11 cellular contexts compared by ENCODE assay signal in genomic region chrX:153689654-153690465, GRCh38. TPM values are rescaled to one million over a fixed set of nuclear protein-coding genes. Genes with fewer than 3 reads are reported as not detected.
DNase-seq lines count a peak whose midpoint lies in the region; ATAC-seq and TF ChIP-seq lines count a peak whose summit lies in the region.
"Had no signal": no experiment of that assay in that cellular context is flagged by ENCODE, and none has a peak within 500 bp of the region (broad histone marks: within the 10 kb centered on the region; RNA-seq: fewer than 3 reads in every experiment).

No MANE protein-coding gene starts in this region.

- H3K9me3 ChIP-seq in esophagus (ENCODE audit: control insufficient read depth in 2 of 2, insufficient read depth in 1 of 2, low read depth in 1 of 2, low read length in 1 of 2) = no peaks in the 10 kb centered on the region

- H3K36me3 ChIP-seq in esophagus (ENCODE audit: control insufficient read depth in 2 of 2, insufficient read depth in 2 of 2, low read length in 1 of 2) = peaks cover 0 to under 1% of the 10 kb centered on the region in 2 donors

- ATAC-seq in HG03175 (IDR thresholded peaks at IDR 0.05; ENCODE audit: unreplicated experiment) = no peak
- ATAC-seq: GM12878 had no signal

- H3K9me3 Mint-ChIP-seq in osteocyte (ENCODE audit: unreplicated experiment) = no peaks in the 10 kb centered on the region

- peak overlapping the region; percentile 64 for H3K4me3 Mint-ChIP-seq in osteocyte (ENCODE audit: unreplicated experiment)

- H3K27me3 Mint-ChIP-seq in osteocyte (ENCODE audit: unreplicated experiment) = no peaks in the 10 kb centered on the region

- CTCF ChIA-PET in RWPE1 (lab: Yijun Ruan, JAX) = no interaction called here

- 48 to 71% methylated on average over 18 to 19 of the region's 19 CpGs for WGBS in esophagus, 2 donors

- peaks cover 12% of the 10 kb centered on the region for H3K4me1 Mint-ChIP-seq in osteocyte (ENCODE audit: unreplicated experiment)

- TF ChIP-seq CTCF in RWPE1 (conservative IDR thresholded peaks at IDR 0.05; ENCODE audit: low read depth) = no peak
- no peak for TF ChIP-seq CTCF in osteocyte (IDR thresholded peaks at IDR 0.05)

- H3K27ac Mint-ChIP-seq in osteocyte (ENCODE audit: unreplicated experiment) = no peak overlapping the region

- H3K36me3 Mint-ChIP-seq in osteocyte (ENCODE audit: unreplicated experiment) = no peaks in the 10 kb centered on the region

- DNase-seq in Daoy (ENCODE audit: low read depth) (peak; percentile 40), RWPE1 (ENCODE audit: low spot score) (peak; percentile 38), osteocyte (ENCODE audit: extremely low spot score, unreplicated experiment) (no peak), NCI-H510A (lab: John Stamatoyannopoulos, UW) (no peak)
- no peak for DNase-seq in stimulated activated CD4-positive, alpha-beta T cell treated with anti-CD3 and anti-CD28 coated beads, Interleukin-4, amount 100 ng/mL, for 1 hour
- no peak for DNase-seq in effector CD8-positive, alpha-beta T cell (lab: John Stamatoyannopoulos, UW)
- DNase-seq: NCI-H345 had no signal

- H3K27ac ChIP-seq in RWPE1 (peak overlapping the region; percentile 77), esophagus (ENCODE audit: low read depth in 2 of 2, low read length in 1 of 2) (peak overlapping the region in 1 of 2 donors; percentile 42)

- peaks cover 0 to 6% of the 10 kb centered on the region in 2 donors for H3K4me1 ChIP-seq in esophagus (ENCODE audit: control insufficient read depth in 2 of 2, insufficient read depth in 2 of 2, low read length in 1 of 2)

- POLR2A ChIA-PET in RWPE1 (lab: Yijun Ruan, JAX; ENCODE audit: low non-redundant PET) = no interaction called here

- peak overlapping the region; percentile 35 to 42 for H3K4me3 ChIP-seq in esophagus (ENCODE audit: low read depth in 1 of 2, low read length in 2 of 2)
- H3K4me3 ChIP-seq: GM12878 had no signal

- H3K27me3 ChIP-seq in esophagus (ENCODE audit: control insufficient read depth in 1 of 2, insufficient read depth in 2 of 2, low read length in 2 of 2) = no peaks in the 10 kb centered on the region

RNA-seq across cellular contexts. Expression of gene SLC6A8, which starts 2.1 kb away (rescaled TPM):
- total RNA-seq in Daoy (2014; rRNA removed; shearing (Covaris generic)) = 6.3 and 7.5 TPM in 2 replicates
- polyA plus RNA-seq in esophagus = 10 to 100 TPM; 33.0 to 41.4 TPM
- total RNA-seq in osteocyte = 74.1 and 77.0 TPM in 2 replicates

RNA-seq across cellular contexts. Expression of gene PNCK, which starts 16.2 kb away (rescaled TPM):
- total RNA-seq in Daoy (2014; rRNA removed; shearing (Covaris generic)) = not detected in 2 replicates
- 1 to 10 TPM; 5.0 to 6.4 TPM for polyA plus RNA-seq in esophagus
- total RNA-seq in osteocyte = 3.6 and 5.1 TPM in 2 replicates
- total RNA-seq: activated CD8-positive, alpha-beta memory T cell treated with anti-CD3 and anti-CD28 coated beads for 36 hours had no signal

RNA-seq across cellular contexts. Expression of gene BCAP31, which starts 34.3 kb away (rescaled TPM):
- total RNA-seq in Daoy (2014; rRNA removed; shearing (Covaris generic)) = 146 and 203 TPM in 2 replicates
- polyA plus RNA-seq in esophagus = 100 to 1,000 TPM in 1 of 2 donors, 10 to 100 TPM in 1; 98.8 to 185 TPM
- total RNA-seq in osteocyte = 172 and 188 TPM in 2 replicates

RNA-seq across cellular contexts. Expression of gene ABCD1, which starts 34.8 kb away (rescaled TPM):
- total RNA-seq in Daoy (2014; rRNA removed; shearing (Covaris generic)) = 4.8 and 5.0 TPM in 2 replicates
- 1 to 10 TPM; 1.8 to 2.9 TPM for polyA plus RNA-seq in esophagus
- total RNA-seq in osteocyte = 19.7 and 22.3 TPM in 2 replicates

RNA-seq across cellular contexts. Expression of gene DUSP9, which starts 42.9 kb away (rescaled TPM):
- 10.2 and 16.4 TPM in 2 replicates for total RNA-seq in Daoy (2014; rRNA removed; shearing (Covaris generic))
- polyA plus RNA-seq in esophagus = under 1 TPM; 0.18 to 0.46 TPM
- 0.91 and 1.3 TPM in 2 replicates for total RNA-seq in osteocyte
- polyA plus RNA-seq: GM12878 had no signal

Comparison
In these comparisons a context has a peak if more than half of its experiments do, and no peak if none do; other contexts are left out.
1. DNase-seq: peak in Daoy (single experiment) and RWPE1 (single experiment); none in osteocyte (single experiment), stimulated activated CD4-positive, alpha-beta T cell treated with anti-CD3 and anti-CD28 coated beads, Interleukin-4, amount 100 ng/mL, for 1 hour (single experiment), effector CD8-positive, alpha-beta T cell (single experiment) and NCI-H510A (single experiment).